19 cellular contexts compared by ENCODE assay signal in the genomic region with DNA sequence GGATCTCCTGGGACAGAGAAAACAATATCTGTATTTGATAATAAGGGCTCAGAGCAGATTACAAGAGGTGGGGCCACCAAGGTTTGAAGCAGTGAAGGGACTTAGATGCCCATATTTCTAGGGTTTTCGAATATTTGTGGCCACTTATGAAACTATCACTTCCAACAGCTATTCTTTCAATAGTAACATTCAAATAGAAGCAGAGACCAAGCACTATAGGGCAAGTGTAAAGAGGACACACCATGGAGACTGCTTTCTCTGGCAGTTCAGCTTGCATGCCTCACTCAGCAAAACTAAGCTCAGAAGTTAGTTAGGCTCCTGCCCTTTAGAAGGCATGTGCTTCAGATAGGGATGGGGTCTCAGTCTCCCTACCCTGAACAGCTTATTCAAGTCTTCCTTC. TPM values are rescaled to one million over a fixed set of nuclear protein-coding genes. Genes with fewer than 3 reads are reported as not detected.
DNase-seq lines count a peak whose midpoint lies in the region; ATAC-seq, FAIRE-seq and TF ChIP-seq lines count a peak whose summit lies in the region.
"Had no signal": no experiment of that assay in that cellular context is flagged by ENCODE, and none has a peak within 500 bp of the region (broad histone marks: within the 10 kb centered on the region; RNA-seq: fewer than 3 reads in every experiment).

No MANE protein-coding gene starts in this region.

- CTCF ChIA-PET in GM12878 (lab: Yijun Ruan, JAX): interaction anchor here (0.6 to 2.5 kb wide), 2 partner anchors 12 to 116 kb away, joined by 3 to 14 read pairs; no protein-coding TSS in a partner anchor

- peak overlapping the region; percentile 37 for H2BK12ac ChIP-seq in trophoblast cell (ENCODE audit: low read length)

- POLR2A ChIA-PET in GM12878 (lab: Charles Lee): interaction anchor here (1.0 kb wide), 1 partner anchor 66 kb away, joined by 3 read pairs; no protein-coding TSS in a partner anchor

- H3K79me2 ChIP-seq in KMS-11 (ENCODE audit: insufficient read depth, low read depth) (no peaks in the 10 kb centered on the region), GM12878 (ENCODE audit: control insufficient read depth, insufficient read depth, low read length) (no peaks in the 10 kb centered on the region), trophoblast cell (ENCODE audit: control insufficient read depth, insufficient read depth, low read length, poor library complexity) (peaks cover 4% of the 10 kb centered on the region)

- H3K18ac ChIP-seq in trophoblast cell (ENCODE audit: low read length): peak overlapping the region; percentile 87

- no peak overlapping the region for H3K27ac Mint-ChIP-seq in nephron progenitor cell
- H3K27ac Mint-ChIP-seq: CD8-positive, alpha-beta T cell; HFFc6 had no signal

- in situ Hi-C loops in GM12878 (cut with MboI): no loop called here

- H4K8ac ChIP-seq in trophoblast cell (ENCODE audit: low read depth, low read length): no peak overlapping the region

- peak overlapping the region; percentile 24 for H3K4ac ChIP-seq in trophoblast cell (ENCODE audit: low read depth, low read length)

- FAIRE-seq in GM12892 (lab: Jason Lieb, UNC): peak; percentile 72
- no peak for FAIRE-seq in GM12878 (lab: Jason Lieb, UNC)
- FAIRE-seq: A204.1, D721Med, G401.6 had no signal

- H3K36me3 ChIP-seq in KMS-11 (ENCODE audit: insufficient read depth) (no peaks in the 10 kb centered on the region), GM12878 (ENCODE audit: control insufficient read depth in 2 of 2, insufficient read depth in 2 of 2, low read length in 1 of 2) (no peaks in the 10 kb centered on the region), trophoblast cell (ENCODE audit: control insufficient read depth in 1 of 2, insufficient read depth in 2 of 2, low read length in 2 of 2) (peaks cover 3 to 6% of the 10 kb centered on the region in 2 experiments)

- H3K23ac ChIP-seq in trophoblast cell (ENCODE audit: low read length): no peak overlapping the region

- no peak for DNase-seq in GM12892 (ENCODE audit: insufficient read length)
- no peak for DNase-seq in GM12878 (ENCODE audit: low read depth, low spot score)
- DNase-seq in trophoblast cell: no peak
- no peak for DNase-seq in nephron progenitor cell
- no peak for DNase-seq in posterior vena cava (ENCODE audit: low spot score)
- no peak for DNase-seq in AML-193 (lab: John Stamatoyannopoulos, UW)
- DNase-seq: COR-L47, DMS153, DMS79 treated with DMSO at 0.1 percent for 48 hours, EL, HCEC 1CT, HFFc6 had no signal

- H2BK120ac ChIP-seq in trophoblast cell (ENCODE audit: insufficient read depth, low read length, poor library complexity): no peak overlapping the region

- H3K4me1 ChIP-seq in KMS-11 (ENCODE audit: low read depth, poor library complexity, severe bottlenecking) (peaks cover 28% of the 10 kb centered on the region), GM12878 (ENCODE audit: control insufficient read depth, insufficient read depth, low read length) (peaks cover 2% of the 10 kb centered on the region), trophoblast cell (ENCODE audit: control insufficient read depth in 1 of 2, insufficient read depth in 2 of 2, low read length in 2 of 2) (peaks cover 10 to 19% of the 10 kb centered on the region in 2 experiments)

- TF ChIP-seq POLR2A in GM12892 (IDR thresholded peaks at IDR 0.05; ENCODE audit: low read depth, low read length): no peak
- TF ChIP-seq POLR2A in GM12878 (IDR thresholded peaks at IDR 0.05; ENCODE audit: low read depth, low read length): no peak

- SMC1A ChIA-PET in GM12878 (lab: Charles Lee; ENCODE audit: uncharacterized antibody, unreplicated experiment): interaction anchor here (0.6 to 2.4 kb wide), 4 partner anchors 11 to 139 kb away, joined by 3 to 8 read pairs (median 4); no protein-coding TSS in a partner anchor

- H3K9ac ChIP-seq in KMS-11: no peak overlapping the region; the same call in 1 of the 2 replicates
- no peak overlapping the region for H3K9ac ChIP-seq in GM12878 (ENCODE audit: control insufficient read depth, insufficient read depth, low read length)
- H3K9ac ChIP-seq in trophoblast cell (ENCODE audit: low read length): no peak overlapping the region

- no peaks in the 10 kb centered on the region for H3K36me3 Mint-ChIP-seq in nephron progenitor cell (ENCODE audit: low read depth)
- H3K36me3 Mint-ChIP-seq: CD8-positive, alpha-beta T cell had no signal

- H4K20me1 ChIP-seq in KMS-11 (ENCODE audit: insufficient read depth): no peaks in the 10 kb centered on the region
- H4K20me1 ChIP-seq in GM12878 (ENCODE audit: control insufficient read depth, insufficient read depth): no peaks in the 10 kb centered on the region

- peak overlapping the region; percentile 70 for H4K91ac ChIP-seq in trophoblast cell (ENCODE audit: low read depth, low read length)

- peak overlapping the region; percentile 23 for H3K27ac ChIP-seq in KMS-11
- no peak overlapping the region for H3K27ac ChIP-seq in GM12878 (ENCODE audit: control insufficient read depth, insufficient read depth)
- peak overlapping the region; percentile 61 for H3K27ac ChIP-seq in trophoblast cell (ENCODE audit: low read depth, low read length)

- H3K27me3 ChIP-seq in KMS-11 (ENCODE audit: insufficient read depth, low read depth) (no peaks in the 10 kb centered on the region), GM12878 (replicated peaks in 1 of 2; ENCODE audit: control insufficient read depth in 2 of 2, insufficient read depth in 2 of 2, low read length in 1 of 2) (no peaks in the 10 kb centered on the region), trophoblast cell (ENCODE audit: insufficient read depth, low read length) (no peaks in the 10 kb centered on the region)

- no peak overlapping the region for H2BK5ac ChIP-seq in trophoblast cell (ENCODE audit: low read depth, low read length, poor library complexity)

- no peak for TF ChIP-seq RAD21 in GM12878 (IDR thresholded peaks at IDR 0.05; ENCODE audit: insufficient read depth, low read depth, low read length)

- H4K12ac ChIP-seq in trophoblast cell (ENCODE audit: low read depth, low read length): no peak overlapping the region

- peaks cover 8% of the 10 kb centered on the region for H3K79me1 ChIP-seq in trophoblast cell (ENCODE audit: low read length)

- H3K9me3 Mint-ChIP-seq in nephron progenitor cell: no peaks in the 10 kb centered on the region
- H3K9me3 Mint-ChIP-seq: CD14-positive monocyte; CD8-positive, alpha-beta T cell; HFFc6 had no signal

- RAD21 ChIA-PET in GM12878 (lab: Charles Lee; ENCODE audit: unreplicated experiment): interaction anchor here (0.9 kb wide), 1 partner anchor 12 kb away, joined by 3 read pairs; no protein-coding TSS in a partner anchor

- WGBS in GM12878 (ENCODE audit: insufficient coverage, insufficient replicate concordance, low lambda C conversion rate, missing lambda C conversion rate): 0% methylated on average over 1 of the region's 1 CpG
- no CpG with 5 or more reads among the region's 1 CpG for WGBS in trophoblast cell (ENCODE audit: extremely low coverage, insufficient coverage, insufficient read length)

- no peak overlapping the region for H2AK5ac ChIP-seq in trophoblast cell (ENCODE audit: low read length)

- H3K4me3 ChIP-seq in KMS-11 (IDR thresholded peaks at IDR 0.05; ENCODE audit: insufficient read depth, low read depth, low read length) (no peak overlapping the region), GM12878 (no peak overlapping the region), trophoblast cell (ENCODE audit: low read depth, low read length) (no peak overlapping the region)

- no TSS peak for BruUV-seq in GM12878 (replicated peaks; lab: Mats Ljungman, UMichigan)

- peaks cover 14% of the 10 kb centered on the region for H3K27me3 Mint-ChIP-seq in nephron progenitor cell (ENCODE audit: low read depth, poor library complexity)

- ATAC-seq in GM12878: peak; percentile 45
- ATAC-seq: CD8-positive, alpha-beta T cell had no signal

- no peak for TF ChIP-seq EP300 in GM12878 (IDR thresholded peaks at IDR 0.05; ENCODE audit: borderline replicate concordance in 1 of 2, control insufficient read depth in 1 of 2, low read depth in 2 of 2, low read length in 2 of 2)

- H3K4me2 ChIP-seq in KMS-11 (peak overlapping the region; percentile 32), GM12878 (ENCODE audit: control insufficient read depth, insufficient read depth) (no peak overlapping the region), trophoblast cell (ENCODE audit: low read length) (no peak overlapping the region)

- intact Hi-C loops in GM12878 (cut with micrococcal nuclease; ENCODE audit: unreplicated experiment) (no loop called here), posterior vena cava (cut with DNase I) (loop anchor here in 1 of 2 donors (10.0 kb wide), 1 partner anchor 67 kb away; no protein-coding TSS in a partner anchor)

- H3K9me3 ChIP-seq in GM12878 (replicated peaks; ENCODE audit: control insufficient read depth, insufficient read depth, low read length) (no peaks in the 10 kb centered on the region), trophoblast cell (ENCODE audit: insufficient read depth, low read depth, low read length) (no peaks in the 10 kb centered on the region)

- H3K4me3 Mint-ChIP-seq in nephron progenitor cell: no peak overlapping the region
- H3K4me3 Mint-ChIP-seq: CD14-positive monocyte; CD8-positive, alpha-beta T cell; HFFc6 had no signal

- TF ChIP-seq CTCF in KMS-11 (conservative IDR thresholded peaks at IDR 0.05; ENCODE audit: low read depth, low read length) (no peak), GM12878 (IDR thresholded peaks at IDR 0.05 in 2 of 3, conservative IDR thresholded peaks at IDR 0.05 in 1 of 3; ENCODE audit: control insufficient read depth in 2 of 3, extremely low read depth in 1 of 3, insufficient read depth in 1 of 3, low read depth in 3 of 3, low read length in 3 of 3) (no peak), nephron progenitor cell (IDR thresholded peaks at IDR 0.05) (no peak)

- H3K4me1 Mint-ChIP-seq in nephron progenitor cell: no peaks in the 10 kb centered on the region

- peak overlapping the region; percentile 74 for H3K14ac ChIP-seq in trophoblast cell (ENCODE audit: low read length)

- H2AFZ ChIP-seq in KMS-11 (ENCODE audit: low read depth) (peak overlapping the region; percentile 35), GM12878 (ENCODE audit: control insufficient read depth, low read depth, low read length) (no peak overlapping the region), trophoblast cell (ENCODE audit: insufficient read depth, low read length, poor library complexity) (no peak overlapping the region)

RNA-seq across cellular contexts. Expression of gene PSTPIP2, which starts 10.3 kb away (rescaled TPM):
- polyA plus RNA-seq in GM12892 (2012; ENCODE audit: missing spikeins): 27.2 TPM
- 0.92 and 1.2 TPM in 2 replicates for total RNA-seq in GM12878 (2013; cell fraction: nucleolus; rRNA removed)
- total RNA-seq in GM12878 (2014; rRNA removed): 23.0 and 23.6 TPM in 2 replicates
- total RNA-seq in GM12878 (2014; rRNA removed; fragmentation: Illumina TruSeq; extraction: Trizol): 27.0 and 28.8 TPM in 2 replicates
- total RNA-seq in GM12878 (2021): 21.2 and 23.5 TPM in 2 replicates
- 9.9 TPM for polyA plus RNA-seq in GM12878 (2011; ENCODE audit: low read depth)
- 0.69 and 0.82 TPM in 2 replicates for polyA plus RNA-seq in GM12878 (2011; rRNA removed)
- 0.36 and 0.45 TPM in 2 replicates for polyA plus RNA-seq in GM12878 (2011; cell fraction: cytosol; rRNA removed)
- polyA plus RNA-seq in GM12878 (2011; cell fraction: nucleus; rRNA removed): 0.27 and 0.70 TPM in 2 replicates
- 13.0 and 14.7 TPM in 2 replicates for polyA plus RNA-seq in GM12878 (2012)
- 38.4 and 44.3 TPM in 2 replicates for polyA plus RNA-seq in GM12878 (2014; fragmentation: Illumina TruSeq; extraction: Trizol)
- polyA plus RNA-seq in GM12878 (2014; fragmentation: Nextera tagmentation; extraction: Ambion mirVana): 10 to 100 TPM; 12.6 to 15.5 TPM
- 24.6 and 30.5 TPM in 2 replicates for polyA plus RNA-seq in GM12878 (2014; rRNA removed)
- polyA plus RNA-seq in GM12878 (2016; fragmentation: Nextera tagmentation; extraction: Ambion mirVana): 10 to 100 TPM; 26.5 to 28.9 TPM
- polyA minus RNA-seq in GM12878 (2011; rRNA and poly(A)+ RNA removed): 0.15 and 0.29 TPM in 2 replicates
- polyA minus RNA-seq in GM12878 (2011; cell fraction: cytosol; rRNA and poly(A)+ RNA removed): 0.42 TPM in 1 of 2 replicates, not detected in the other
- polyA minus RNA-seq in GM12878 (2011; cell fraction: nucleus; rRNA and poly(A)+ RNA removed): 0.12 and 0.29 TPM in 2 replicates
- 54.5 and 57.4 TPM in 2 replicates for polyA plus RNA-seq in trophoblast cell (2013)
- 1 to 10 TPM; 5.7 to 8.9 TPM for total RNA-seq in posterior vena cava
- total RNA-seq: H4 had no signal

RNA-seq across cellular contexts. Expression of gene ATP5F1A, which starts 36.3 kb away (rescaled TPM):
- polyA plus RNA-seq in GM12892 (2012; ENCODE audit: missing spikeins): 415 TPM
- 245 and 272 TPM in 2 replicates for total RNA-seq in GM12878 (2013; cell fraction: nucleolus; rRNA removed)
- total RNA-seq in GM12878 (2014; rRNA removed) (628 and 706 TPM in 2 replicates), GM12878 (2014; rRNA removed; fragmentation: Illumina TruSeq; extraction: Trizol) (638 and 668 TPM in 2 replicates), GM12878 (2021) (584 and 592 TPM in 2 replicates), posterior vena cava (100 to 1,000 TPM; 236 to 263 TPM)
- 366 TPM for polyA plus RNA-seq in GM12878 (2011; ENCODE audit: low read depth)
- polyA plus RNA-seq in GM12878 (2011; rRNA removed) (779 and 780 TPM in 2 replicates), GM12878 (2014; fragmentation: Illumina TruSeq; extraction: Trizol) (631 and 687 TPM in 2 replicates), GM12878 (2014; fragmentation: Nextera tagmentation; extraction: Ambion mirVana) (1,000 to 10,000 TPM in 1 of 2 experiments, 100 to 1,000 TPM in 1; 863 to 1,161 TPM), GM12878 (2014; rRNA removed) (483 and 626 TPM in 2 replicates), GM12878 (2016; fragmentation: Nextera tagmentation; extraction: Ambion mirVana) (100 to 1,000 TPM; 815 to 828 TPM)
- 859 and 991 TPM in 2 replicates for polyA plus RNA-seq in GM12878 (2011; cell fraction: cytosol; rRNA removed)
- polyA plus RNA-seq in GM12878 (2011; cell fraction: nucleus; rRNA removed): 432 and 642 TPM in 2 replicates
- polyA plus RNA-seq in GM12878 (2012): 352 and 442 TPM in 2 replicates
- polyA minus RNA-seq in GM12878 (2011; rRNA and poly(A)+ RNA removed): 930 and 952 TPM in 2 replicates
- polyA minus RNA-seq in GM12878 (2011; cell fraction: cytosol; rRNA and poly(A)+ RNA removed): 255 and 313 TPM in 2 replicates
- polyA minus RNA-seq in GM12878 (2011; cell fraction: nucleus; rRNA and poly(A)+ RNA removed): 87.5 and 150 TPM in 2 replicates
- 277 and 282 TPM in 2 replicates for polyA plus RNA-seq in trophoblast cell (2013)

RNA-seq across cellular contexts. Expression of gene HAUS1, which starts 42.4 kb away (rescaled TPM):
- polyA plus RNA-seq in GM12892 (2012; ENCODE audit: missing spikeins): 74.3 TPM
- total RNA-seq in GM12878 (2013; cell fraction: nucleolus; rRNA removed): 5.8 and 10.9 TPM in 2 replicates
- 41.2 and 56.0 TPM in 2 replicates for total RNA-seq in GM12878 (2014; rRNA removed)
- 75.1 and 79.6 TPM in 2 replicates for total RNA-seq in GM12878 (2014; rRNA removed; fragmentation: Illumina TruSeq; extraction: Trizol)
- total RNA-seq in GM12878 (2021): 52.4 and 58.7 TPM in 2 replicates
- 30.4 TPM for polyA plus RNA-seq in GM12878 (2011; ENCODE audit: low read depth)
- polyA plus RNA-seq in GM12878 (2011; rRNA removed): 85.5 and 142 TPM in 2 replicates
- 34.6 and 41.4 TPM in 2 replicates for polyA plus RNA-seq in GM12878 (2011; cell fraction: cytosol; rRNA removed)
- polyA plus RNA-seq in GM12878 (2011; cell fraction: nucleus; rRNA removed): 21.8 and 23.1 TPM in 2 replicates
- polyA plus RNA-seq in GM12878 (2012): 35.7 and 37.6 TPM in 2 replicates
- 98.3 and 102 TPM in 2 replicates for polyA plus RNA-seq in GM12878 (2014; fragmentation: Illumina TruSeq; extraction: Trizol)
- polyA plus RNA-seq in GM12878 (2014; fragmentation: Nextera tagmentation; extraction: Ambion mirVana): 100 to 1,000 TPM; 173 to 182 TPM
- polyA plus RNA-seq in GM12878 (2014; rRNA removed): 44.7 and 54.6 TPM in 2 replicates
- 100 to 1,000 TPM; 106 to 119 TPM for polyA plus RNA-seq in GM12878 (2016; fragmentation: Nextera tagmentation; extraction: Ambion mirVana)
- 14.2 and 18.6 TPM in 2 replicates for polyA minus RNA-seq in GM12878 (2011; rRNA and poly(A)+ RNA removed)
- 17.8 and 24.2 TPM in 2 replicates for polyA minus RNA-seq in GM12878 (2011; cell fraction: cytosol; rRNA and poly(A)+ RNA removed)
- polyA minus RNA-seq in GM12878 (2011; cell fraction: nucleus; rRNA and poly(A)+ RNA removed): 5.2 and 6.0 TPM in 2 replicates
- 59.0 and 63.5 TPM in 2 replicates for polyA plus RNA-seq in trophoblast cell (2013)
- 10 to 100 TPM; 19.7 to 23.6 TPM for total RNA-seq in posterior vena cava
